15 cellular contexts compared by ENCODE assay signal in genomic region chr20:19672498-19672897, GRCh38.
DNase-seq lines count a peak whose midpoint lies in the region; ATAC-seq and TF ChIP-seq lines count a peak whose summit lies in the region.
"Had no signal": no experiment of that assay in that cellular context is flagged by ENCODE, and none has a peak within 500 bp of the region (broad histone marks: within the 10 kb centered on the region; RNA-seq: fewer than 3 reads in every experiment).

No MANE protein-coding gene starts in this region.

- CTCF ChIA-PET in PC-3 (lab: Charles Lee): no interaction called here

- no peaks in the 10 kb centered on the region for H3K9me3 ChIP-seq in PC-3 (ENCODE audit: low read length)
- no peaks in the 10 kb centered on the region for H3K9me3 ChIP-seq in mucosa of descending colon
- H3K9me3 ChIP-seq in breast epithelium: no peaks in the 10 kb centered on the region
- H3K9me3 ChIP-seq: Caco-2 had no signal

- H3K36me3 ChIP-seq in PC-3 (ENCODE audit: low read depth, low read length) (no peaks in the 10 kb centered on the region), mucosa of descending colon (ENCODE audit: low read depth) (no peaks in the 10 kb centered on the region), breast epithelium (no peaks in the 10 kb centered on the region)

- H3K79me2 ChIP-seq in PC-3 (ENCODE audit: low read length): no peaks in the 10 kb centered on the region

- ATAC-seq in PC-3: no peak
- peak; percentile 30 for ATAC-seq in mucosa of descending colon
- ATAC-seq: GM12878, HCT116 had no signal

- H4K20me1 ChIP-seq in PC-3 (ENCODE audit: low read length): no peaks in the 10 kb centered on the region

- H3K27me3 ChIP-seq in PC-3 (ENCODE audit: low read length): 0 out of 2 replicates have a peak, but pooled peaks cover 2% of the 10 kb centered on the region
- no peaks in the 10 kb centered on the region for H3K27me3 ChIP-seq in breast epithelium

- no peak overlapping the region for H3K4me3 ChIP-seq in PC-3 (ENCODE audit: low read length)
- H3K4me3 ChIP-seq in mucosa of descending colon: no peak overlapping the region
- H3K4me3 ChIP-seq in breast epithelium: no peak overlapping the region
- H3K4me3 ChIP-seq: GM12878, GM23248 had no signal

- no peaks in the 10 kb centered on the region for H3F3A ChIP-seq in PC-3 (ENCODE audit: low read length, unreplicated experiment)

- H3K4me1 ChIP-seq in PC-3 (ENCODE audit: insufficient read depth, low read length): 0 out of 2 replicates have a peak, but pooled peaks cover 7% of the 10 kb centered on the region
- H3K4me1 ChIP-seq in mucosa of descending colon (ENCODE audit: low read depth): no peaks in the 10 kb centered on the region
- H3K4me1 ChIP-seq in breast epithelium: no peaks in the 10 kb centered on the region
- H3K4me1 ChIP-seq: Caco-2 had no signal

- no peak for TF ChIP-seq POLR2A in breast epithelium (IDR thresholded peaks at IDR 0.05)

- DNase-seq in DMS153 treated with DMSO at 0.1 percent for 48 hours (lab: John Stamatoyannopoulos, UW; ENCODE audit: unreplicated experiment): peak; percentile 11
- no peak for DNase-seq in DMS153 (lab: John Stamatoyannopoulos, UW)
- DNase-seq in NCI-H1105 treated with DMSO at 0.1 percent for 48 hours (lab: John Stamatoyannopoulos, UW): peak; percentile 20
- peak; percentile 51 for DNase-seq in PC-3
- peak in 1 of 3 donors; percentile 18 for DNase-seq in mucosa of descending colon
- DNase-seq in posterior cingulate gyrus: no peak
- DNase-seq in breast epithelium (ENCODE audit: low spot score in 2 of 2): no peak
- DNase-seq in GM03348 (ENCODE audit: low spot score): no peak
- DNase-seq: Caco-2; CD8-positive, alpha-beta memory T cell; GM23248 had no signal

- TF ChIP-seq CTCF in PC-3 (conservative IDR thresholded peaks at IDR 0.05; ENCODE audit: low read depth, low read length) (no peak), mucosa of descending colon (IDR thresholded peaks at IDR 0.05) (no peak), breast epithelium (IDR thresholded peaks at IDR 0.05) (no peak)

- intact Hi-C loops in PC-3 (cut with micrococcal nuclease) (no loop called here), mucosa of descending colon (cut with DNase I, micrococcal nuclease) (no loop called here), posterior cingulate gyrus (cut with DNase I) (no loop called here), breast epithelium (cut with DNase I; ENCODE audit: low total_unique reads) (no loop called here)

- no peaks in the 10 kb centered on the region for H3K9me2 ChIP-seq in PC-3 (replicated peaks; ENCODE audit: low read length)

- no peak overlapping the region for H3K9ac ChIP-seq in PC-3 (ENCODE audit: low read length)
- H3K9ac ChIP-seq: GM23248 had no signal

- H3K4me2 ChIP-seq in PC-3 (ENCODE audit: low read length): peak overlapping the region; percentile 8; the same call in 1 of the 2 replicates

- BruUV-seq in PC-3 (replicated peaks; lab: Mats Ljungman, UMichigan): no TSS peak

- H2AFZ ChIP-seq in PC-3 (ENCODE audit: low read length): no peak overlapping the region
- H2AFZ ChIP-seq: GM23248 had no signal

- POLR2A ChIA-PET in PC-3 (lab: Charles Lee; ENCODE audit: unreplicated experiment): no interaction called here

- no peak overlapping the region for H3K27ac ChIP-seq in PC-3 (ENCODE audit: low read length)
- no peak overlapping the region for H3K27ac ChIP-seq in breast epithelium
- H3K27ac ChIP-seq: 22Rv1, GM23248, HL-60 had no signal

Comparison
In these comparisons a context has a peak if more than half of its experiments do, and no peak if none do; other contexts are left out.
1. DNase-seq: peak in DMS153 treated with DMSO at 0.1 percent for 48 hours (single experiment), NCI-H1105 treated with DMSO at 0.1 percent for 48 hours (single experiment) and PC-3 (single experiment); none in DMS153 (single experiment), posterior cingulate gyrus (0 of 10), breast epithelium (0 of 2) and GM03348 (single experiment).